Comparison of ENCODE assay signal across 8 cellular contexts in genomic region chr2:73175663-73176204, GRCh38. TPM values are rescaled to one million over a fixed set of nuclear protein-coding genes. Genes with fewer than 3 reads are reported as not detected.
DNase-seq lines count a peak whose midpoint lies in the region; ATAC-seq and TF ChIP-seq lines count a peak whose summit lies in the region.

No MANE protein-coding gene starts in this region.

- WGBS in stomach, 5 donors, result 0 to 1% (median 0%) methylated on average over 11 to 59 of the region's 59 CpGs

- H3K4me2 ChIP-seq in neural cell (ENCODE audit: low read length), result no peak overlapping the region

- ATAC-seq in GM19468 (IDR thresholded peaks at IDR 0.05; ENCODE audit: extremely low read depth, unreplicated experiment) (peak; percentile 43), Panc1 (no peak)

- intact Hi-C loops in Panc1 (cut with micrococcal nuclease; ENCODE audit: unreplicated experiment) (loop anchor here (5.0 kb wide), 1 partner anchor 283 kb away; no protein-coding TSS in a partner anchor), stomach (cut with DNase I; ENCODE audit: low total_unique reads) (loop anchor here (5.0 to 10.0 kb wide), 2 partner anchors 88 to 281 kb away; no protein-coding TSS in a partner anchor)

- TF ChIP-seq POLR2A in stomach (IDR thresholded peaks at IDR 0.05), result no peak

- H3K9me2 ChIP-seq in neural cell (ENCODE audit: insufficient read depth, low read length), result no peaks in the 10 kb centered on the region

- no peaks in the 10 kb centered on the region for H3K36me3 ChIP-seq in Panc1 (ENCODE audit: control insufficient read depth, insufficient read depth, low read length)
- H3K36me3 ChIP-seq in neural cell (ENCODE audit: insufficient read depth, low read length), result no peaks in the 10 kb centered on the region
- H3K36me3 ChIP-seq in stomach, result no peaks in the 10 kb centered on the region

- CTCF ChIA-PET in Panc1 (lab: Charles Lee), result interaction anchor here (0.5 to 4.3 kb wide), 3 partner anchors 37 to 282 kb away, joined by 5 to 36 read pairs (median 27); no protein-coding TSS in a partner anchor

- no peak for TF ChIP-seq EP300 in neural cell (conservative IDR thresholded peaks at IDR 0.05; ENCODE audit: poor library complexity, severe bottlenecking)
- TF ChIP-seq EP300 in stomach (IDR thresholded peaks at IDR 0.05), result no peak

- TF ChIP-seq CTCF in Panc1 (IDR thresholded peaks at IDR 0.05), result no peak
- no peak for TF ChIP-seq CTCF in foreskin fibroblast (IDR thresholded peaks at IDR 0.05; ENCODE audit: low read depth, low read length)
- TF ChIP-seq CTCF in neural cell (IDR thresholded peaks at IDR 0.05; ENCODE audit: poor library complexity, severe bottlenecking), result no peak
- TF ChIP-seq CTCF in stomach (IDR thresholded peaks at IDR 0.05), result no peak

- in situ Hi-C loops in Panc1 (cut with HindIII; ENCODE audit: low pct_unique_long_range_greater_than_20kb, low sequenced_read_pairs), result no loop called here

- TF ChIP-seq RAD21 in neural cell (conservative IDR thresholded peaks at IDR 0.05), result no peak

- no peaks in the 10 kb centered on the region for H3K79me2 ChIP-seq in neural cell (replicated peaks; ENCODE audit: insufficient read depth, low read length)

- DNase-seq in AG08395 (ENCODE audit: low spot score) (peak; percentile 55), Panc1 (ENCODE audit: low read depth, low spot score) (no peak), activated gamma-delta T cell (lab: John Stamatoyannopoulos, UW) (peak; percentile 49), foreskin fibroblast (peak; percentile 51 to 84), stomach (peak; percentile 93), A172 (ENCODE audit: low spot score) (no peak)

- POLR2A ChIA-PET in Panc1 (lab: Charles Lee), result no interaction called here

- H3K27ac ChIP-seq in Panc1 (ENCODE audit: low read length) (no peak overlapping the region), neural cell (ENCODE audit: low read length) (no peak overlapping the region), stomach (peak overlapping the region; percentile 21 to 81 (median 78))

- H4K20me1 ChIP-seq in neural cell (ENCODE audit: insufficient read depth), result no peaks in the 10 kb centered on the region

- H3K9me3 ChIP-seq in Panc1 (ENCODE audit: control insufficient read depth, insufficient read depth, low read depth, low read length) (no peaks in the 10 kb centered on the region), neural cell (ENCODE audit: low read length) (no peaks in the 10 kb centered on the region), stomach (no peaks in the 10 kb centered on the region)

- H3K27me3 ChIP-seq in Panc1 (ENCODE audit: control insufficient read depth, insufficient read depth, low read length) (peaks cover 14% of the 10 kb centered on the region), neural cell (ENCODE audit: insufficient read depth, low read depth, low read length) (peaks cover 50% of the 10 kb centered on the region), stomach (peaks cover 0 to 77% (median 16%) of the 10 kb centered on the region in 3 donors)

- BruUV-seq in Panc1 (replicated peaks; lab: Mats Ljungman, UMichigan), result no TSS peak

- no peaks in the 10 kb centered on the region for H3F3A ChIP-seq in neural cell (ENCODE audit: insufficient read depth, low read length, poor library complexity, severe bottlenecking)

- H3K4me3 ChIP-seq in Panc1 (ENCODE audit: low read depth in 2 of 2, low read length in 2 of 2) (peak overlapping the region; percentile 28 to 84), foreskin fibroblast (ENCODE audit: low read depth in 1 of 2, low read length in 2 of 2) (peak overlapping the region; percentile 30 to 34), neural cell (ENCODE audit: low read length) (peak overlapping the region; percentile 60), stomach (peak overlapping the region; percentile 55 to 61 (median 56))

- H3K9ac ChIP-seq in neural cell (ENCODE audit: low read length), result no peak overlapping the region

- H3K4me1 ChIP-seq in Panc1 (ENCODE audit: control insufficient read depth, insufficient read depth, low read length), result peaks cover 11% of the 10 kb centered on the region
- H3K4me1 ChIP-seq in stomach, result peaks cover 20 to 32% (median 30%) of the 10 kb centered on the region in 4 donors

- H2AFZ ChIP-seq in neural cell (ENCODE audit: low read depth, low read length), result no peak overlapping the region

TF ChIP-seq in neural cell, 6 proteins besides CTCF, POLR2A, EP300 and RAD21:
- TF ChIP-seq TAF1 (IDR thresholded peaks at IDR 0.05; ENCODE audit: low read depth) (no peak), MXI1 (conservative IDR thresholded peaks at IDR 0.05; ENCODE audit: poor library complexity, severe bottlenecking) (no peak), SMC3 (conservative IDR thresholded peaks at IDR 0.05; ENCODE audit: poor library complexity) (no peak), POLR2AphosphoS5 (IDR thresholded peaks at IDR 0.05) (no peak), EZH2 (IDR thresholded peaks at IDR 0.05; ENCODE audit: borderline replicate concordance, insufficient read depth, low read length, poor library complexity, severe bottlenecking) (peak; percentile 77), REST (IDR thresholded peaks at IDR 0.05; ENCODE audit: borderline replicate concordance) (no peak)

RNA-seq across cellular contexts. Expression of gene NOTO, which starts 26.6 kb away (rescaled TPM):
- total RNA-seq in Panc1 (2021; ENCODE audit: unreplicated experiment) (0.08 TPM), stomach (not detected)
- polyA plus RNA-seq in Panc1 (2012; ENCODE audit: insufficient read length), result not detected
- polyA plus RNA-seq in neural cell (not detected in 2 replicates), stomach (under 1 TPM in 2 of 3 donors, not detected in 1; 0.25 to 0.31 TPM)
- not detected in 2 replicates for polyA minus RNA-seq in neural cell
- not detected in 2 replicates for total RNA-seq in A172 (2014; rRNA removed; shearing (Covaris generic))

RNA-seq across cellular contexts. Expression of gene SMYD5, which starts 38.3 kb away (rescaled TPM):
- total RNA-seq in Panc1 (2021; ENCODE audit: unreplicated experiment) (37.6 TPM), stomach (100 to 1,000 TPM in 1 of 5 donors, 10 to 100 TPM in 2, 1 to 10 TPM in 2; 3.5 to 136 (median 12.9) TPM)
- polyA plus RNA-seq in Panc1 (2012; ENCODE audit: insufficient read length), result 31.5 TPM
- polyA plus RNA-seq in neural cell (15.5 and 21.3 TPM in 2 replicates), stomach (10 to 100 TPM; 11.3 to 13.1 (median 13.0) TPM)
- 15.2 and 18.5 TPM in 2 replicates for polyA minus RNA-seq in neural cell
- total RNA-seq in A172 (2014; rRNA removed; shearing (Covaris generic)), result 33.1 and 36.7 TPM in 2 replicates

RNA-seq across cellular contexts. Expression of gene PRADC1, which starts 57.3 kb away (rescaled TPM):
- total RNA-seq in Panc1 (2021; ENCODE audit: unreplicated experiment) (18.6 TPM), stomach (100 to 1,000 TPM in 1 of 5 donors, 10 to 100 TPM in 2, 1 to 10 TPM in 2; 7.1 to 123 (median 18.7) TPM)
- 12.1 TPM for polyA plus RNA-seq in Panc1 (2012; ENCODE audit: insufficient read length)
- polyA plus RNA-seq in neural cell (36.5 TPM in 2 replicates), stomach (10 to 100 TPM; 21.5 to 45.9 (median 30.1) TPM)
- polyA minus RNA-seq in neural cell, result 16.6 and 21.3 TPM in 2 replicates
- 39.3 and 48.8 TPM in 2 replicates for total RNA-seq in A172 (2014; rRNA removed; shearing (Covaris generic))

RNA-seq across cellular contexts. Expression of gene CCT7, which starts 58.4 kb away (rescaled TPM):
- total RNA-seq in Panc1 (2021; ENCODE audit: unreplicated experiment), result 426 TPM
- polyA plus RNA-seq in Panc1 (2012; ENCODE audit: insufficient read length), result 330 TPM
- 309 and 310 TPM in 2 replicates for polyA plus RNA-seq in neural cell
- 196 and 202 TPM in 2 replicates for polyA minus RNA-seq in neural cell
- 100 to 1,000 TPM; 124 to 243 (median 145) TPM for total RNA-seq in stomach
- polyA plus RNA-seq in stomach, result 100 to 1,000 TPM; 140 to 159 (median 150) TPM
- 695 and 768 TPM in 2 replicates for total RNA-seq in A172 (2014; rRNA removed; shearing (Covaris generic))

Comparison
In these comparisons a context has a peak if more than half of its experiments do, and no peak if none do; other contexts are left out.
1. DNase-seq: peak in AG08395 (single experiment), activated gamma-delta T cell (single experiment), foreskin fibroblast (2 of 2) and stomach (single experiment); none in Panc1 (single experiment) and A172 (single experiment).
2. H3K27ac ChIP-seq: peak in stomach (5 of 5); none in Panc1 (single experiment) and neural cell (single experiment).
3. Peak in every context shown above with its lines, with median percentiles within 50 percentile points of each other: H3K4me3 ChIP-seq.